17 cellular contexts compared by ENCODE assay signal in the genomic region with DNA sequence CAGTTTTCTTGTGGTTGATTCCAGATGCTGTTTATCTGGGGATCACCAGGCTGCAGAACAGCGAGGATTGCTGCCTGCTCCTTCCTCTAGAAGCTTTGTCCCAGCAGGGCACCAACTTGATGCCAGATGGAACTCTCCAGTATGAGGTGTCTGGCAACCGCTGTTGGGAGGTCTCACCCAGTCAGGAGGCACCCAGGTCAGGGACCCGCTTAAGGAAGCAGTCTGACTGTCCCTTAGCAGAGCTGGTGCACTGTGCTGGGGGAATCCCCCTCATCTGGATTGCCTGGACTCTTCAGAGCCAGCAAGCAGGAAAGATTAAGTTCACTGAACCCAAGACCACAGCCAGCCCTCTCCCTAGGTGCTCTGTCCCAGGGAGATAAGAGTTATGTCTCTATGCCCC.
"Had no signal": no experiment of that assay in that cellular context is flagged by ENCODE, and none has a peak within 500 bp of the region (broad histone marks: within the 10 kb centered on the region; RNA-seq: fewer than 3 reads in every experiment).

No MANE protein-coding gene starts in this region.

- H3K27me3 ChIP-seq: dorsolateral prefrontal cortex, esophagus muscularis mucosa, foreskin keratinocyte, heart right ventricle, left lung had no signal

- H3K27ac ChIP-seq: coronary artery, dorsolateral prefrontal cortex, esophagus muscularis mucosa, foreskin keratinocyte, heart right ventricle, left lung, lower lobe of right lung had no signal

- H3K4me1 ChIP-seq: esophagus muscularis mucosa, foreskin keratinocyte, heart right ventricle, left lung, lower lobe of right lung had no signal

- H3K36me3 ChIP-seq: esophagus muscularis mucosa, heart right ventricle, left lung, lower lobe of right lung had no signal

- H3K4me3 ChIP-seq: coronary artery, dorsolateral prefrontal cortex, esophagus muscularis mucosa, heart right ventricle, left lung, lower lobe of right lung had no signal

- DNase-seq: dermis blood vessel endothelial cell; dorsolateral prefrontal cortex; effector CD4-positive, alpha-beta T cell; effector memory CD4-positive, alpha-beta T cell; foreskin keratinocyte; glutamatergic neuron; head of caudate nucleus; heart right ventricle; hippocampal formation; left cardiac atrium; left lung; left ventricle myocardium superior; lower lobe of right lung; mesendoderm; midbrain had no signal

- H3K9me3 ChIP-seq: lower lobe of right lung had no signal

- ATAC-seq: foreskin keratinocyte, left cardiac atrium, left lung, left ventricle myocardium superior, lower lobe of right lung had no signal
